Comparison of ENCODE assay signal across 29 cellular contexts in genomic region chr1:10249808-10250457, GRCh38.
"Had no signal": no experiment of that assay in that cellular context is flagged by ENCODE, and none has a peak within 500 bp of the region (broad histone marks: within the 10 kb centered on the region; RNA-seq: fewer than 3 reads in every experiment).

No MANE protein-coding gene starts in this region.

- ATAC-seq: activated CD8-positive, alpha-beta T cell treated with anti-CD3 and anti-CD28 coated beads, Interleukin-2, amount 10 ng/mL, durations not matched to agents 7 days and 5 days; activated naive CD4-positive, alpha-beta T cell treated with anti-CD3 and anti-CD28 coated beads, Interleukin-2, amount 50 U/mL, for 72 hours; body of pancreas; Panc1 had no signal

- H3K9me3 Mint-ChIP-seq: activated CD4-positive, alpha-beta T cell treated with anti-CD3 and anti-CD28 coated beads, Interleukin-2, amount 10 ng/mL, durations not matched to agents 24 days and 14 days; activated naive CD4-positive, alpha-beta T cell treated with anti-CD3 and anti-CD28 coated beads, Interleukin-2, amount 50 U/mL, for 72 hours; activated T-cell treated with anti-CD3 and anti-CD28 coated beads, Interleukin-2, amount 50 U/mL, for 24 hours; activated T-helper 2 cell treated with anti-CD3 and anti-CD28 coated beads, Interferon-gamma antibody, Interleukin-2, Interleukin-4, amounts not matched to agents 10 μg/mL and 5 μg/mL and 100 μg/mL, durations not matched to agents 14 hours and 24 hours and 36 hours; T-helper 2 cell treated with Interferon-gamma antibody and Interleukin-4, amounts not matched to agents 5 μg/mL and 100 μg/mL, for 36 hours had no signal

- FAIRE-seq: astrocyte, TTC549 had no signal

- DNase-seq: activated CD4-positive, alpha-beta T cell treated with anti-CD3 and anti-CD28 coated beads, Interleukin-2, amount 10 ng/mL, durations not matched to agents 24 days and 14 days; activated CD4-positive, alpha-beta T cell treated with anti-CD3 and anti-CD28 coated beads, Interleukin-2, amount 50 U/mL, for 48 hours; activated CD8-positive, alpha-beta T cell treated with anti-CD3 and anti-CD28 coated beads, Interleukin-2, amount 10 ng/mL, durations not matched to agents 7 days and 5 days; activated gamma-delta T cell; activated naive CD4-positive, alpha-beta T cell treated with Interleukin-2 at 50 U/mL for 16 hours; activated T-cell treated with anti-CD3 and anti-CD28 coated beads, Interleukin-2, amount 50 U/mL, for 24 hours; adrenal gland; body of pancreas; Kasumi-1; KG1; MG63; MV-4-11; NCI-H1092; NCI-H1417; NCI-H187 treated with DMSO at 0.1 percent for 48 hours; NCI-H2081; NCI-H226; NCI-H446 treated with DMSO at 0.1 percent for 48 hours; NCI-H69; SHP77 had no signal

- H3K36me3 ChIP-seq: adrenal gland, breast epithelium had no signal

- H3K27ac Mint-ChIP-seq: activated CD4-positive, alpha-beta T cell treated with anti-CD3 and anti-CD28 coated beads, Interleukin-2, amount 10 ng/mL, durations not matched to agents 24 days and 14 days; activated CD8-positive, alpha-beta T cell treated with anti-CD3 and anti-CD28 coated beads, Interleukin-2, amount 10 ng/mL, durations not matched to agents 7 days and 5 days; activated naive CD4-positive, alpha-beta T cell treated with anti-CD3 and anti-CD28 coated beads, Interleukin-2, amount 50 U/mL, for 72 hours; activated T-helper 2 cell treated with anti-CD3 and anti-CD28 coated beads, Interferon-gamma antibody, Interleukin-2, Interleukin-4, amounts not matched to agents 10 μg/mL and 5 μg/mL and 100 μg/mL, durations not matched to agents 14 hours and 24 hours and 36 hours; T-helper 2 cell treated with Interferon-gamma antibody and Interleukin-4, amounts not matched to agents 5 μg/mL and 100 μg/mL, for 36 hours had no signal

- H3K4me3 Mint-ChIP-seq: activated CD4-positive, alpha-beta T cell treated with anti-CD3 and anti-CD28 coated beads, Interleukin-2, amount 10 ng/mL, durations not matched to agents 24 days and 14 days; activated CD8-positive, alpha-beta T cell treated with anti-CD3 and anti-CD28 coated beads, Interleukin-2, amount 10 ng/mL, durations not matched to agents 7 days and 5 days; activated T-cell treated with anti-CD3 and anti-CD28 coated beads, Interleukin-2, amount 50 U/mL, for 24 hours; T-helper 2 cell treated with Interferon-gamma antibody and Interleukin-4, amounts not matched to agents 5 μg/mL and 100 μg/mL, for 36 hours had no signal

- H3K27me3 Mint-ChIP-seq: activated CD4-positive, alpha-beta T cell treated with anti-CD3 and anti-CD28 coated beads, Interleukin-2, amount 10 ng/mL, durations not matched to agents 24 days and 14 days; activated T-cell treated with anti-CD3 and anti-CD28 coated beads, Interleukin-2, amount 50 U/mL, for 24 hours had no signal

- H3K9me3 ChIP-seq: adrenal gland, body of pancreas, breast epithelium, MG63, SJCRH30 had no signal

- H3K27me3 ChIP-seq: adrenal gland, body of pancreas, breast epithelium, MG63, SJCRH30 had no signal

- H3K4me3 ChIP-seq: adrenal gland, body of pancreas, breast epithelium, MG63, SJCRH30, SK-N-MC had no signal

- H3K4me1 ChIP-seq: breast epithelium had no signal

- H3K27ac ChIP-seq: adrenal gland, body of pancreas, breast epithelium, SJCRH30, SK-N-MC had no signal
